Comparison of ENCODE assay signal across 12 cellular contexts in genomic region chr4:145034727-145035211, GRCh38.
DNase-seq lines count a peak whose midpoint lies in the region; FAIRE-seq and TF ChIP-seq lines count a peak whose summit lies in the region.
"Had no signal": no experiment of that assay in that cellular context is flagged by ENCODE, and none has a peak within 500 bp of the region (broad histone marks: within the 10 kb centered on the region; RNA-seq: fewer than 3 reads in every experiment).

No MANE protein-coding gene starts in this region.

- no peak overlapping the region for H2BK15ac ChIP-seq in mesendoderm (replicated peaks; ENCODE audit: low read depth)

- H2BK5ac ChIP-seq in mesendoderm (ENCODE audit: low read length) = no peak overlapping the region

- no peak overlapping the region for H3K9ac ChIP-seq in mesendoderm (ENCODE audit: low read length)
- H3K9ac ChIP-seq: BLaER1 treated with 17β-estradiol and CSF1 and Interleukin-3, amounts not matched to agents 10 nM and 100 nM had no signal

- WGBS in mesendoderm (ENCODE audit: extremely low coverage, insufficient coverage, low lambda C conversion rate) = no CpG with 5 or more reads among the region's 6 CpGs

- no peak overlapping the region for H3K56ac ChIP-seq in mesendoderm (ENCODE audit: low read length)

- no peak overlapping the region for H2AK5ac ChIP-seq in mesendoderm (ENCODE audit: low read length)

- H3K4me3 ChIP-seq in bronchial epithelial cell (ENCODE audit: low read depth, low read length) (no peak overlapping the region), mesendoderm (ENCODE audit: low read length) (no peak overlapping the region)
- H3K4me3 ChIP-seq: BLaER1 treated with 17β-estradiol and CSF1 and Interleukin-3, amounts not matched to agents 10 nM and 100 nM had no signal

- no peak overlapping the region for H2BK120ac ChIP-seq in mesendoderm (ENCODE audit: low read depth, low read length)

- H3K79me2 ChIP-seq in mesendoderm (ENCODE audit: control insufficient read depth, insufficient read depth, low read length) = no peaks in the 10 kb centered on the region

- no peak for FAIRE-seq in bronchial epithelial cell (lab: Jason Lieb, UNC)

- no peak overlapping the region for H4K5ac ChIP-seq in mesendoderm (ENCODE audit: low read length)

- no peak overlapping the region for H4K8ac ChIP-seq in mesendoderm (ENCODE audit: low read depth, low read length)

- H3K27ac ChIP-seq in mesendoderm (ENCODE audit: low read depth, low read length) = no peak overlapping the region

- in situ Hi-C loops in GM13977 (cut with MboI; ENCODE audit: low pct_unique_long_range_greater_than_20kb, low sequenced_read_pairs, unreplicated experiment) = no loop called here

- DNase-seq in AG08395 (ENCODE audit: low spot score) (peak; percentile 61), LHCN-M2 (ENCODE audit: low read depth) (peak; percentile 100), bronchial epithelial cell (ENCODE audit: low read depth) (peak; percentile 71), mesendoderm (peak; percentile 83), GM13977 (ENCODE audit: low spot score) (no peak), SHP77 (lab: John Stamatoyannopoulos, UW) (no peak), NCI-H1417 treated with DMSO at 0.1 percent for 48 hours (lab: John Stamatoyannopoulos, UW) (no peak)
- DNase-seq in stimulated activated naive CD4-positive, alpha-beta T cell (lab: John Stamatoyannopoulos, UW) = no peak
- DNase-seq: activated CD4-positive, alpha-beta T cell treated with anti-CD3 and anti-CD28 coated beads, Interleukin-2, amount 10 ng/mL, durations not matched to agents 24 days and 14 days; Kasumi-1; NCI-H526 had no signal

- TF ChIP-seq CTCF in bronchial epithelial cell (IDR thresholded peaks at IDR 0.05; ENCODE audit: insufficient read depth, low read length, severe bottlenecking) (no peak), GM13977 (IDR thresholded peaks at IDR 0.05; ENCODE audit: extremely low read depth, insufficient read depth, missing control alignments) (no peak)

- H3K4ac ChIP-seq in mesendoderm (ENCODE audit: low read depth, low read length) = no peak overlapping the region

- H3K4me1 ChIP-seq in mesendoderm (ENCODE audit: control insufficient read depth, low read depth, low read length) = no peaks in the 10 kb centered on the region

- no peak overlapping the region for H3K18ac ChIP-seq in mesendoderm (ENCODE audit: low read length)

- H3K27me3 ChIP-seq in bronchial epithelial cell (ENCODE audit: control insufficient read depth, insufficient read depth, low read length) (no peaks in the 10 kb centered on the region), mesendoderm (ENCODE audit: insufficient read depth, low read length, poor library complexity) (no peaks in the 10 kb centered on the region)
- H3K27me3 ChIP-seq: BLaER1 treated with 17β-estradiol and CSF1 and Interleukin-3, amounts not matched to agents 10 nM and 100 nM had no signal

- H3K4me2 ChIP-seq in mesendoderm (ENCODE audit: low read length) = no peak overlapping the region

- no peaks in the 10 kb centered on the region for H3K79me1 ChIP-seq in mesendoderm (ENCODE audit: low read length)

- H3K23ac ChIP-seq in mesendoderm (ENCODE audit: low read length) = no peak overlapping the region

- peaks cover 4% of the 10 kb centered on the region for H3K36me3 ChIP-seq in bronchial epithelial cell (ENCODE audit: control insufficient read depth, insufficient read depth, low read length)
- peaks cover 2% of the 10 kb centered on the region for H3K36me3 ChIP-seq in mesendoderm (ENCODE audit: control insufficient read depth, insufficient read depth, low read length)

Comparison
In these comparisons a context has a peak if more than half of its experiments do, and no peak if none do; other contexts are left out.
1. DNase-seq: peak in AG08395 (single experiment), LHCN-M2 (single experiment), bronchial epithelial cell (single experiment) and mesendoderm (single experiment); none in GM13977 (single experiment), SHP77 (0 of 2), NCI-H1417 treated with DMSO at 0.1 percent for 48 hours (single experiment) and stimulated activated naive CD4-positive, alpha-beta T cell (0 of 6).